In the genomic region with DNA sequence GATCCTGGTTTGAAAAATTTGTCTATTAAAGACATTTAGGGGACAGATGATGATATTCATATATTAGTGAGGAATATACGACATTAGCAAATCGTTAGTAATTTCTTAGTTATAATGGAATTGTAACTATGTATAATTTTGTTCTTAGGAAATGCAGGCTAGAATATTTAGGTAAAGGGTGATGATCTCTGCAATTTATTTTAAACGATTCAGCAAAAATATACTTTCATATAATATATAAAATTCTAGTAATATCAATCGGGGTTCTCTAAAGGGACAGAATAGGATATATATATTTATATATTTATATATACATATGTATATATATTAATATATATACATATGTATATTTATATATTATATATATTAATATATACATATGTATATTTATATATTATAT, we compare ENCODE assay signal across 20 cellular contexts.
DNase-seq lines count a peak whose midpoint lies in the region; ATAC-seq, FAIRE-seq and TF ChIP-seq lines count a peak whose summit lies in the region.
"Had no signal": no experiment of that assay in that cellular context is flagged by ENCODE, and none has a peak within 500 bp of the region (broad histone marks: within the 10 kb centered on the region; RNA-seq: fewer than 3 reads in every experiment).

No MANE protein-coding gene starts in this region.

- no peak overlapping the region for H3K27ac ChIP-seq in HepG2 (ENCODE audit: extremely low read length, insufficient read depth, low read length)
- no peak overlapping the region for H3K27ac ChIP-seq in right lobe of liver
- H3K27ac ChIP-seq in kidney (ENCODE audit: low read depth in 2 of 2, low read length in 2 of 2) = no peak overlapping the region
- H3K27ac ChIP-seq: 22Rv1, BLaER1 had no signal

- no peaks in the 10 kb centered on the region for H3K36me3 Mint-ChIP-seq in WTC11
- H3K36me3 Mint-ChIP-seq: CD14-positive monocyte; CD4-positive, alpha-beta memory T cell had no signal

- H3K4me2 ChIP-seq in HepG2 (ENCODE audit: low read depth, low read length) = no peak overlapping the region
- H3K4me2 ChIP-seq: BLaER1, GM23338 had no signal

- H3K9me3 Mint-ChIP-seq in WTC11 = no peaks in the 10 kb centered on the region
- H3K9me3 Mint-ChIP-seq: GM23338, HFFc6 had no signal

- no peak for TF ChIP-seq CTCF in HepG2 (CRISPR knock-in tag; IDR thresholded peaks at IDR 0.05)
- no peak for TF ChIP-seq CTCF in right lobe of liver (IDR thresholded peaks at IDR 0.05)
- TF ChIP-seq CTCF in WTC11 (IDR thresholded peaks at IDR 0.05) = no peak
- TF ChIP-seq CTCF in kidney (IDR thresholded peaks at IDR 0.05; ENCODE audit: borderline replicate concordance, extremely low read depth, insufficient read depth) = no peak

- WGBS in HepG2 (ENCODE audit: low lambda C conversion rate) = 62% methylated on average over 4 of the region's 4 CpGs
- 71% methylated on average over 4 of the region's 4 CpGs for WGBS in right lobe of liver (ENCODE audit: insufficient coverage, low coverage, low lambda C conversion rate, missing lambda C conversion rate)

- POLR2A ChIA-PET in HepG2 (lab: Yijun Ruan, JAX) = no interaction called here
- POLR2A ChIA-PET in WTC11 (lab: Charles Lee) = no interaction called here

- H3K27ac Mint-ChIP-seq in WTC11 = no peak overlapping the region
- H3K27ac Mint-ChIP-seq: CD14-positive monocyte; CD4-positive, alpha-beta memory T cell; GM23338; HFFc6 had no signal

- no peaks in the 10 kb centered on the region for H3K36me3 ChIP-seq in HepG2 (replicated peaks in 1 of 2; ENCODE audit: control insufficient read depth in 1 of 2, insufficient read depth in 2 of 2, low read length in 2 of 2)
- H3K36me3 ChIP-seq in right lobe of liver = no peaks in the 10 kb centered on the region
- H3K36me3 ChIP-seq in kidney (ENCODE audit: control insufficient read depth in 1 of 2, insufficient read depth in 2 of 2, low read length in 2 of 2) = no peaks in the 10 kb centered on the region
- H3K36me3 ChIP-seq: BLaER1 had no signal

- no peak for TF ChIP-seq EP300 in HepG2 (IDR thresholded peaks at IDR 0.05; ENCODE audit: low read depth in 2 of 2, low read length in 2 of 2)
- no peak for TF ChIP-seq EP300 in HepG2 (CRISPR knock-in tag; IDR thresholded peaks at IDR 0.05; ENCODE audit: borderline replicate concordance)

- in situ Hi-C loops in HepG2 (cut with HindIII; ENCODE audit: extremely low pct_ligation_motif_present, low pct_unique_long_range_greater_than_20kb) = no loop called here

- no peaks in the 10 kb centered on the region for H3K4me1 Mint-ChIP-seq in WTC11
- H3K4me1 Mint-ChIP-seq: CD14-positive monocyte; CD4-positive, alpha-beta memory T cell; GM23338 had no signal

- H4K20me1 ChIP-seq in HepG2 (ENCODE audit: insufficient read depth, low read length) = no peaks in the 10 kb centered on the region
- H4K20me1 ChIP-seq: BLaER1 had no signal

- FAIRE-seq in HepG2 (lab: Jason Lieb, UNC) (no peak), kidney (lab: Jason Lieb, UNC) (peak; percentile 52)
- FAIRE-seq: GM12878, GM19239, H54, HTR-8/SVneo had no signal

- no peak overlapping the region for H2AFZ ChIP-seq in HepG2 (ENCODE audit: low read length)

- TF ChIP-seq RAD21 in HepG2 (CRISPR knock-in tag; IDR thresholded peaks at IDR 0.05) = no peak

- intact Hi-C loops in HepG2 (cut with micrococcal nuclease; ENCODE audit: unreplicated experiment) = no loop called here
- intact Hi-C loops in right lobe of liver (cut with DNase I) = no loop called here
- intact Hi-C loops in kidney (cut with DNase I) = no loop called here

- DNase-seq in HepG2 (ENCODE audit: low spot score) (no peak), right lobe of liver (no peak), WTC11 (ENCODE audit: low spot score) (no peak), kidney (no peak), activated gamma-delta T cell treated with Interleukin-2 at 50 U/mL for 16 hours (no peak)
- DNase-seq: CD4-positive, alpha-beta memory T cell; DMS153; DMS79 treated with DMSO at 0.1 percent for 48 hours; HCEC 1CT; HFFc6 had no signal

- CTCF ChIA-PET in HepG2 (lab: Yijun Ruan, JAX; ENCODE audit: low intra/inter-chr PET ratio, low total read pairs) (no interaction called here), WTC11 (lab: Charles Lee) (interaction anchor here (1.0 kb wide), 1 partner anchor 75 kb away, joined by 5 read pairs; no protein-coding TSS in a partner anchor)

- H3K4me3 ChIP-seq in HepG2 (replicated peaks in 1 of 3; ENCODE audit: insufficient read depth in 1 of 3, low read depth in 2 of 3, low read length in 3 of 3) (no peak overlapping the region), right lobe of liver (no peak overlapping the region), kidney (ENCODE audit: low read length in 2 of 2) (no peak overlapping the region)
- H3K4me3 ChIP-seq: BLaER1, GM12878, GM23338 had no signal

- H3K27me3 ChIP-seq in HepG2 (ENCODE audit: control insufficient read depth in 1 of 2, insufficient read depth in 2 of 2, low read length in 2 of 2) = no peaks in the 10 kb centered on the region
- no peaks in the 10 kb centered on the region for H3K27me3 ChIP-seq in right lobe of liver
- H3K27me3 ChIP-seq: BLaER1 had no signal

- H3K27me3 Mint-ChIP-seq in WTC11 (ENCODE audit: low read depth) = no peaks in the 10 kb centered on the region

- H3K9me3 ChIP-seq in HepG2 (ENCODE audit: low read length) (no peaks in the 10 kb centered on the region), right lobe of liver (no peaks in the 10 kb centered on the region), kidney (ENCODE audit: control insufficient read depth in 1 of 2, low read length in 2 of 2) (no peaks in the 10 kb centered on the region)
- H3K9me3 ChIP-seq: BLaER1 had no signal

- no peaks in the 10 kb centered on the region for H3K79me2 ChIP-seq in HepG2 (ENCODE audit: insufficient read depth, low read length)

- H3K4me3 Mint-ChIP-seq in WTC11 = no peak overlapping the region
- H3K4me3 Mint-ChIP-seq: CD14-positive monocyte; CD4-positive, alpha-beta memory T cell; GM23338; HFFc6 had no signal

- H3K4me1 ChIP-seq in HepG2 (ENCODE audit: insufficient read depth, low read length) (no peaks in the 10 kb centered on the region), right lobe of liver (no peaks in the 10 kb centered on the region), kidney (ENCODE audit: control insufficient read depth in 1 of 2, insufficient read depth in 1 of 2, low read depth in 1 of 2, low read length in 2 of 2) (no peaks in the 10 kb centered on the region)
- H3K4me1 ChIP-seq: BLaER1 had no signal

- ATAC-seq in HepG2 = no peak
- no peak for ATAC-seq in right lobe of liver
- no peak for ATAC-seq in WTC11
- ATAC-seq in GM19328 (IDR thresholded peaks at IDR 0.05; ENCODE audit: unreplicated experiment) = no peak
- ATAC-seq in GM21529 (IDR thresholded peaks at IDR 0.05; ENCODE audit: unreplicated experiment) = no peak
- ATAC-seq: GM12878, GM23338 had no signal

- no TSS peak for BruUV-seq in HepG2 (replicated peaks; lab: Mats Ljungman, UMichigan)

- H3K9ac ChIP-seq in HepG2 (ENCODE audit: insufficient read depth, low read depth, low read length) (no peak overlapping the region), kidney (ENCODE audit: low read length in 2 of 2) (no peak overlapping the region)
- H3K9ac ChIP-seq: BLaER1 had no signal

- TF ChIP-seq POLR2A in HepG2 (IDR thresholded peaks at IDR 0.05; ENCODE audit: insufficient read depth in 1 of 2, low read depth in 2 of 2, low read length in 2 of 2) = no peak
- TF ChIP-seq POLR2A in right lobe of liver (IDR thresholded peaks at IDR 0.05) = no peak

TF ChIP-seq in HepG2, 621 proteins besides CTCF, POLR2A, EP300 and RAD21 (continues in another document):
- TF ChIP-seq MAFK (conservative IDR thresholded peaks at IDR 0.05 in 1 of 2, IDR thresholded peaks at IDR 0.05 in 1 of 2; ENCODE audit: low read length in 2 of 2) = peak in 1 of 2 experiments; percentile 64; a peak in 2 of 4 replicates
- TF ChIP-seq TMF1 (CRISPR knock-in tag; IDR thresholded peaks at IDR 0.05; ENCODE audit: low read depth) = no peak
- TF ChIP-seq KMT2A (CRISPR knock-in tag; IDR thresholded peaks at IDR 0.05) = no peak
- TF ChIP-seq, protein P1, sequence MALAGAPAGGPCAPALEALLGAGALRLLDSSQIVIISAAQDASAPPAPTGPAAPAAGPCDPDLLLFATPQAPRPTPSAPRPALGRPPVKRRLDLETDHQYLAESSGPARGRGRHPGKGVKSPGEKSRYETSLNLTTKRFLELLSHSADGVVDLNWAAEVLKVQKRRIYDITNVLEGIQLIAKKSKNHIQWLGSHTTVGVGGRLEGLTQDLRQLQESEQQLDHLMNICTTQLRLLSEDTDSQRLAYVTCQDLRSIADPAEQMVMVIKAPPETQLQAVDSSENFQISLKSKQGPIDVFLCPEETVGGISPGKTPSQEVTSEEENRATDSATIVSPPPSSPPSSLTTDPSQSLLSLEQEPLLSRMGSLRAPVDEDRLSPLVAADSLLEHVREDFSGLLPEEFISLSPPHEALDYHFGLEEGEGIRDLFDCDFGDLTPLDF (CRISPR knock-in tag; IDR thresholded peaks at IDR 0.05) = no peak
- no peak for TF ChIP-seq SRY (CRISPR knock-in tag; IDR thresholded peaks at IDR 0.05)
- TF ChIP-seq ZBTB7B (CRISPR knock-in tag; IDR thresholded peaks at IDR 0.05) = no peak
- 0 out of 2 replicates have a peak, but pooled peaks have one; percentile 30 for TF ChIP-seq MAFF (IDR thresholded peaks at IDR 0.05; ENCODE audit: low read depth, low read length)

TF ChIP-seq in WTC11, 78 proteins besides CTCF, POLR2A, EP300 and RAD21:
- TF ChIP-seq, protein P2, sequence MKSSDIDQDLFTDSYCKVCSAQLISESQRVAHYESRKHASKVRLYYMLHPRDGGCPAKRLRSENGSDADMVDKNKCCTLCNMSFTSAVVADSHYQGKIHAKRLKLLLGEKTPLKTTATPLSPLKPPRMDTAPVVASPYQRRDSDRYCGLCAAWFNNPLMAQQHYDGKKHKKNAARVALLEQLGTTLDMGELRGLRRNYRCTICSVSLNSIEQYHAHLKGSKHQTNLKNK (CRISPR knock-in tag; IDR thresholded peaks at IDR 0.05) = no peak
- peak; percentile 12; the same call in 1 of the 2 replicates for TF ChIP-seq HMGA2 (CRISPR knock-in tag; IDR thresholded peaks at IDR 0.05)
TF ChIP-seq in WTC11: peak in this region for 1.
